ENCODE assay signal across 25 cellular contexts in genomic region chr5:41371741-41372140, GRCh38.
A peak's percentile ranks its signal among the peaks of the same experiment; 100 is the strongest.
DNase-seq lines count a peak whose midpoint lies in the region; ATAC-seq, FAIRE-seq and TF ChIP-seq lines count a peak whose summit lies in the region.
"Had no signal": no experiment of that assay in that cellular context is flagged by ENCODE, and none has a peak within 500 bp of the region (broad histone marks: within the 10 kb centered on the region; RNA-seq: fewer than 3 reads in every experiment).

No MANE protein-coding gene starts in this region.

- H3K9me2 ChIP-seq in GM23248 (ENCODE audit: insufficient read depth), result peaks cover 2% of the 10 kb centered on the region

- H3K79me2 ChIP-seq in GM23248 (ENCODE audit: insufficient read depth), result no peaks in the 10 kb centered on the region
- H3K79me2 ChIP-seq in fibroblast of lung (ENCODE audit: control insufficient read depth, insufficient read depth, low read length), result no peaks in the 10 kb centered on the region

- H3K27me3 ChIP-seq in GM23248 (replicated peaks; ENCODE audit: insufficient read depth), result no peaks in the 10 kb centered on the region
- H3K27me3 ChIP-seq in RWPE2 (ENCODE audit: insufficient read depth, poor library complexity, severe bottlenecking), result no peaks in the 10 kb centered on the region
- no peaks in the 10 kb centered on the region for H3K27me3 ChIP-seq in fibroblast of lung (ENCODE audit: control insufficient read depth, insufficient read depth, low read length)
- H3K27me3 ChIP-seq in gastrocnemius medialis, result no peaks in the 10 kb centered on the region
- H3K27me3 ChIP-seq: right lobe of liver had no signal

- intact Hi-C loops in gastrocnemius medialis (cut with DNase I; ENCODE audit: low total_unique reads), result no loop called here

- ATAC-seq in A549, result peak; percentile 80 to 86
- ATAC-seq in RWPE2 (ENCODE audit: low read depth), result peak; percentile 98
- ATAC-seq in gastrocnemius medialis, result no peak
- ATAC-seq in GM18498 (IDR thresholded peaks at IDR 0.05; ENCODE audit: unreplicated experiment), result no peak
- ATAC-seq in GM19324 (IDR thresholded peaks at IDR 0.05; ENCODE audit: low FRiP score, unreplicated experiment), result no peak
- ATAC-seq: Panc1, right lobe of liver had no signal

- H4K20me1 ChIP-seq in GM23248 (ENCODE audit: insufficient read depth) (no peaks in the 10 kb centered on the region), fibroblast of lung (ENCODE audit: control insufficient read depth, extremely low read depth, insufficient read depth, low read length) (no peaks in the 10 kb centered on the region)

- peaks cover 15% of the 10 kb centered on the region for H3K4me1 ChIP-seq in A549
- peaks cover 16% of the 10 kb centered on the region for H3K4me1 ChIP-seq in GM23248 (ENCODE audit: insufficient read depth)
- peaks cover 9% of the 10 kb centered on the region for H3K4me1 ChIP-seq in RWPE2 (ENCODE audit: insufficient read depth, poor library complexity, severe bottlenecking)
- no peaks in the 10 kb centered on the region for H3K4me1 ChIP-seq in fibroblast of lung (ENCODE audit: control insufficient read depth, extremely low read depth, insufficient read depth, low read length)
- no peaks in the 10 kb centered on the region for H3K4me1 ChIP-seq in gastrocnemius medialis
- H3K4me1 ChIP-seq: right lobe of liver had no signal

- WGBS in A549 (ENCODE audit: missing lambda C conversion rate), result 3% methylated on average over 2 of the region's 2 CpGs
- WGBS in GM23248 (ENCODE audit: low coverage in 1 of 2, low lambda C conversion rate in 2 of 2, missing lambda C conversion rate in 2 of 2), 2 experiments, result 0 to 7% methylated on average over 2 of the region's 2 CpGs

- TF ChIP-seq EP300 in A549 (IDR thresholded peaks at IDR 0.05), result no peak; a peak in 1 of 5 replicates

- no peak for TF ChIP-seq RAD21 in A549 (conservative IDR thresholded peaks at IDR 0.05 in 1 of 2, IDR thresholded peaks at IDR 0.05 in 1 of 2)

- no peak for TF ChIP-seq POLR2A in A549 (IDR thresholded peaks at IDR 0.05; ENCODE audit: low read length)
- no peak for TF ChIP-seq POLR2A in gastrocnemius medialis (IDR thresholded peaks at IDR 0.05)

- in situ Hi-C loops in GM23248 (cut with MboI) (no loop called here), gastrocnemius medialis (cut with MboI; ENCODE audit: low sequenced_read_pairs in 4 of 4) (no loop called here)

- H2AFZ ChIP-seq in GM23248 (no peak overlapping the region), fibroblast of lung (ENCODE audit: low read length) (no peak overlapping the region)

- no peak for FAIRE-seq in A549 (lab: Jason Lieb, UNC)
- FAIRE-seq: colon, GM19239 had no signal

- H3K9me3 ChIP-seq in A549 (no peaks in the 10 kb centered on the region), GM23248 (ENCODE audit: low read depth) (no peaks in the 10 kb centered on the region), RWPE2 (ENCODE audit: severe bottlenecking) (no peaks in the 10 kb centered on the region), fibroblast of lung (ENCODE audit: control insufficient read depth, insufficient read depth, low read depth, low read length) (no peaks in the 10 kb centered on the region), gastrocnemius medialis (no peaks in the 10 kb centered on the region)
- H3K9me3 ChIP-seq: right lobe of liver had no signal

- H3K36me3 ChIP-seq in GM23248 (ENCODE audit: low read depth) (no peaks in the 10 kb centered on the region), RWPE2 (ENCODE audit: low read depth) (no peaks in the 10 kb centered on the region), fibroblast of lung (ENCODE audit: control insufficient read depth, insufficient read depth, low read length) (no peaks in the 10 kb centered on the region), gastrocnemius medialis (no peaks in the 10 kb centered on the region)
- H3K36me3 ChIP-seq: right lobe of liver had no signal

- H3K9ac ChIP-seq in GM23248 (no peak overlapping the region), fibroblast of lung (ENCODE audit: insufficient read depth, low read length) (no peak overlapping the region)

- DNase-seq in A549 (ENCODE audit: low read depth in 1 of 2, low spot score in 1 of 2) (peak; percentile 2 to 33), GM23248 (peak; percentile 80), RWPE2 (ENCODE audit: low spot score) (no peak), fibroblast of lung (ENCODE audit: low read depth in 2 of 2) (peak; percentile 29 to 83), gastrocnemius medialis (no peak)
- no peak for DNase-seq in activated effector memory CD4-positive, alpha-beta T cell treated with Interleukin-2 at 50 U/mL for 16 hours
- DNase-seq: ACHN; activated CD4-positive, alpha-beta T cell treated with anti-CD3 and anti-CD28 coated beads, Interleukin-2, amount 50 U/mL, for 48 hours; activated T-cell treated with anti-CD3 and anti-CD28 coated beads, Interleukin-2, amount 50 U/mL, for 48 hours; GDM1; hypothalamus; KBM-7; left cardiac atrium; NCI-H1417; NCI-H2171 treated with DMSO at 0.1 percent for 48 hours; NCI-H774; nucleus accumbens; right lobe of liver; stimulated activated CD4-positive, alpha-beta T cell treated with anti-CD3 and anti-CD28 coated beads, Interleukin-1b, Interleukin-23, amount 100 ng/mL, for 48 hours; SW 1271 had no signal

- H3K27ac ChIP-seq in A549 (peak overlapping the region; percentile 31 to 44; a peak in 3 of 6 replicates), GM23248 (peak overlapping the region; percentile 48), RWPE2 (ENCODE audit: poor library complexity, severe bottlenecking) (no peak overlapping the region), fibroblast of lung (ENCODE audit: insufficient read depth, low read length) (no peak overlapping the region), gastrocnemius medialis (no peak overlapping the region)
- H3K27ac ChIP-seq: right lobe of liver had no signal

- POLR2A ChIA-PET in A549 (lab: Yijun Ruan, JAX), result no interaction called here

- peaks cover 21% of the 10 kb centered on the region; the same call in 1 of the 2 replicates for H3F3A ChIP-seq in GM23248 (ENCODE audit: insufficient read depth)

- CTCF ChIA-PET in A549 (lab: Yijun Ruan, JAX), result no interaction called here

- H3K4me2 ChIP-seq in A549, result peak overlapping the region; percentile 39
- H3K4me2 ChIP-seq in GM23248 (ENCODE audit: unreplicated experiment), result peak overlapping the region; percentile 17
- H3K4me2 ChIP-seq in fibroblast of lung (ENCODE audit: extremely low read depth, insufficient read depth, low read length), result no peak overlapping the region

- H3K4me3 ChIP-seq in A549, result no peak overlapping the region
- no peak overlapping the region for H3K4me3 ChIP-seq in GM23248
- no peak overlapping the region for H3K4me3 ChIP-seq in RWPE2 (ENCODE audit: severe bottlenecking)
- no peak overlapping the region for H3K4me3 ChIP-seq in fibroblast of lung (replicated peaks in 1 of 4; ENCODE audit: control extremely low read depth in 1 of 4, insufficient read depth in 1 of 4, low read depth in 3 of 4, low read length in 4 of 4)
- H3K4me3 ChIP-seq in gastrocnemius medialis, result no peak overlapping the region
- H3K4me3 ChIP-seq: right lobe of liver had no signal

- TF ChIP-seq CTCF in A549 (IDR thresholded peaks at IDR 0.05) (no peak), RWPE2 (IDR thresholded peaks at IDR 0.05; ENCODE audit: poor library complexity, severe bottlenecking) (no peak), fibroblast of lung (conservative IDR thresholded peaks at IDR 0.05 in 1 of 2, IDR thresholded peaks at IDR 0.05 in 1 of 2; ENCODE audit: low read depth in 1 of 2, low read length in 2 of 2) (no peak), gastrocnemius medialis (IDR thresholded peaks at IDR 0.05 in 4 of 5, conservative IDR thresholded peaks at IDR 0.05 in 1 of 5) (no peak)

TF ChIP-seq in A549, 52 proteins besides CTCF, POLR2A, EP300 and RAD21:
- no peak for TF ChIP-seq USF2 (IDR thresholded peaks at IDR 0.05)
- TF ChIP-seq CEBPB (IDR thresholded peaks at IDR 0.05), result peak in 1 of 2 experiments; percentile 36; a peak in 1 of 4 replicates
- 0 out of 2 replicates have a peak, but pooled peaks have one; percentile 33 for TF ChIP-seq FOSL2 (IDR thresholded peaks at IDR 0.05)
- TF ChIP-seq FOSL2 (CRISPR knock-in tag; IDR thresholded peaks at IDR 0.05), result no peak
- peak; percentile 63 for TF ChIP-seq JUNB (IDR thresholded peaks at IDR 0.05)

Comparison
In these comparisons a context has a peak if more than half of its experiments do, and no peak if none do; other contexts are left out.
1. ATAC-seq: peak in A549 (2 of 2) and RWPE2 (single experiment); none in gastrocnemius medialis (0 of 2), GM18498 (single experiment) and GM19324 (single experiment).
2. DNase-seq: peak in A549 (2 of 2), GM23248 (single experiment) and fibroblast of lung (2 of 2); none in RWPE2 (single experiment), gastrocnemius medialis (0 of 2) and activated effector memory CD4-positive, alpha-beta T cell treated with Interleukin-2 at 50 U/mL for 16 hours (single experiment).
3. H3K27ac ChIP-seq: peak in A549 (2 of 2) and GM23248 (single experiment); none in RWPE2 (single experiment), fibroblast of lung (single experiment) and gastrocnemius medialis (0 of 4).